Comparison of ENCODE assay signal across 1 cellular context in genomic region chr9:16150501-16150900, GRCh38.
A peak's percentile ranks its signal among the peaks of the same experiment; 100 is the strongest.
TF ChIP-seq lines count a peak whose summit lies in the region.

No MANE protein-coding gene starts in this region.

TF ChIP-seq in SK-N-SH treated with all-trans-retinoic acid at 6 μM for 48 hours, 23 proteins besides CTCF, POLR2A, EP300 and RAD21 (continued from another document):
- no peak for TF ChIP-seq PATZ1 (CRISPR knock-in tag; IDR thresholded peaks at IDR 0.05; ENCODE audit: borderline replicate concordance)
- no peak for TF ChIP-seq ZNF8 (CRISPR knock-in tag; IDR thresholded peaks at IDR 0.05)
- peak; percentile 54; the same call in 1 of the 2 replicates for TF ChIP-seq CREB5 (CRISPR knock-in tag; IDR thresholded peaks at IDR 0.05; ENCODE audit: low read depth)
- no peak for TF ChIP-seq ARNTL (CRISPR knock-in tag; IDR thresholded peaks at IDR 0.05; ENCODE audit: borderline replicate concordance, low read depth)
- TF ChIP-seq TCF4 (CRISPR knock-in tag; IDR thresholded peaks at IDR 0.05; ENCODE audit: borderline replicate concordance) = peak; percentile 96
- no peak for TF ChIP-seq ESRRG (CRISPR knock-in tag; IDR thresholded peaks at IDR 0.05)
- no peak for TF ChIP-seq RARB (CRISPR knock-in tag; IDR thresholded peaks at IDR 0.05)
- TF ChIP-seq ZFP30 (CRISPR knock-in tag; IDR thresholded peaks at IDR 0.05) = no peak
- no peak; the same call in 1 of the 2 replicates for TF ChIP-seq CSRNP3 (CRISPR knock-in tag; IDR thresholded peaks at IDR 0.05)
- TF ChIP-seq ZFP3 (CRISPR knock-in tag; IDR thresholded peaks at IDR 0.05) = peak; percentile 56; the same call in 1 of the 2 replicates
- TF ChIP-seq SNAI2 (CRISPR knock-in tag; IDR thresholded peaks at IDR 0.05) = peak; percentile 92
- TF ChIP-seq POU6F1 (CRISPR knock-in tag; IDR thresholded peaks at IDR 0.05; ENCODE audit: borderline replicate concordance, low read depth) = no peak; the same call in 1 of the 2 replicates
- no peak for TF ChIP-seq GLIS3 (CRISPR knock-in tag; IDR thresholded peaks at IDR 0.05)
- TF ChIP-seq PPARA (CRISPR knock-in tag; IDR thresholded peaks at IDR 0.05; ENCODE audit: borderline replicate concordance) = no peak
- TF ChIP-seq OSR1 (CRISPR knock-in tag; IDR thresholded peaks at IDR 0.05) = no peak
